18 cellular contexts compared by ENCODE assay signal in genomic region chr3:156368189-156368588, GRCh38.
DNase-seq lines count a peak whose midpoint lies in the region; ATAC-seq and TF ChIP-seq lines count a peak whose summit lies in the region.
"Had no signal": no experiment of that assay in that cellular context is flagged by ENCODE, and none has a peak within 500 bp of the region (broad histone marks: within the 10 kb centered on the region; RNA-seq: fewer than 3 reads in every experiment).

No MANE protein-coding gene starts in this region.

- no peak overlapping the region for H3K27ac Mint-ChIP-seq in mesothelial cell of epicardium

- no peaks in the 10 kb centered on the region for H3K36me3 ChIP-seq in OCI-LY3 (replicated peaks; ENCODE audit: low read depth, low read length)
- H3K36me3 ChIP-seq: BLaER1, pancreas, tibial artery had no signal

- no peaks in the 10 kb centered on the region for H4K20me1 ChIP-seq in OCI-LY3 (ENCODE audit: insufficient read depth, low read length)
- H4K20me1 ChIP-seq: BLaER1 had no signal

- peak overlapping the region; percentile 27 for H3K4me2 ChIP-seq in OCI-LY3 (ENCODE audit: low read length)
- H3K4me2 ChIP-seq: BLaER1 had no signal

- no peak overlapping the region for H3K9ac ChIP-seq in OCI-LY3 (ENCODE audit: low read length)
- H3K9ac ChIP-seq: BLaER1 had no signal

- ATAC-seq in GM18867 (IDR thresholded peaks at IDR 0.05; ENCODE audit: unreplicated experiment) (peak; percentile 90), GM21526 (IDR thresholded peaks at IDR 0.05; ENCODE audit: low FRiP score, unreplicated experiment) (peak; percentile 79), HG03095 (IDR thresholded peaks at IDR 0.05; ENCODE audit: unreplicated experiment) (peak; percentile 66)
- ATAC-seq: pancreas had no signal

- no peak overlapping the region for H2AFZ ChIP-seq in OCI-LY3 (ENCODE audit: low read depth, low read length)

- no peaks in the 10 kb centered on the region for H3K36me3 Mint-ChIP-seq in mesothelial cell of epicardium

- H3K9me3 ChIP-seq in OCI-LY3 (ENCODE audit: insufficient read depth, low read length): no peaks in the 10 kb centered on the region
- H3K9me3 ChIP-seq: BLaER1, pancreas, tibial artery had no signal

- no peak for DNase-seq in NCI-H345 treated with DMSO at 0.1 percent for 48 hours (lab: John Stamatoyannopoulos, UW; ENCODE audit: unreplicated experiment)
- no peak for DNase-seq in mesothelial cell of epicardium (ENCODE audit: low spot score in 2 of 2, unreplicated experiment in 2 of 2)
- no peak for DNase-seq in coronary artery (ENCODE audit: low spot score)
- DNase-seq in mesenteric fat pad (ENCODE audit: low spot score): no peak
- DNase-seq: activated gamma-delta T cell treated with Interleukin-2 at 50 U/mL for 16 hours, anterior cingulate cortex, DMS79, KBM-7, NCI-H1092 treated with DMSO at 0.1 percent for 48 hours, NCI-H2171, pancreas, small intestine, tibial artery had no signal

- no peaks in the 10 kb centered on the region for H3K79me2 ChIP-seq in OCI-LY3 (ENCODE audit: low read length)

- TF ChIP-seq CTCF in OCI-LY3 (IDR thresholded peaks at IDR 0.05; ENCODE audit: low read depth, low read length) (no peak), mesothelial cell of epicardium (IDR thresholded peaks at IDR 0.05; ENCODE audit: unreplicated experiment) (no peak), coronary artery (IDR thresholded peaks at IDR 0.05) (no peak)

- no peak overlapping the region for H3K4me3 ChIP-seq in OCI-LY3 (ENCODE audit: low read length)
- no peak overlapping the region for H3K4me3 ChIP-seq in coronary artery
- H3K4me3 ChIP-seq: BLaER1, pancreas, tibial artery had no signal

- H3K9me3 Mint-ChIP-seq in mesothelial cell of epicardium: no peaks in the 10 kb centered on the region

- H3K27me3 Mint-ChIP-seq in mesothelial cell of epicardium (ENCODE audit: low read depth): peaks cover 3% of the 10 kb centered on the region

- peaks cover 20% of the 10 kb centered on the region for H3K27me3 ChIP-seq in OCI-LY3 (ENCODE audit: low read depth, low read length)
- H3K27me3 ChIP-seq: BLaER1, tibial artery had no signal

- peaks cover 8% of the 10 kb centered on the region for H3K4me1 Mint-ChIP-seq in mesothelial cell of epicardium

- H3K4me3 Mint-ChIP-seq in mesothelial cell of epicardium: no peak overlapping the region

- H3K27ac ChIP-seq in OCI-LY3 (ENCODE audit: low read length) (no peak overlapping the region), coronary artery (no peak overlapping the region)
- H3K27ac ChIP-seq: BLaER1, pancreas, tibial artery had no signal

- H3K4me1 ChIP-seq in OCI-LY3 (ENCODE audit: low read length): peaks cover 21% of the 10 kb centered on the region
- H3K4me1 ChIP-seq: BLaER1, pancreas had no signal
